ENCODE assay signal across 8 cellular contexts in the genomic region with DNA sequence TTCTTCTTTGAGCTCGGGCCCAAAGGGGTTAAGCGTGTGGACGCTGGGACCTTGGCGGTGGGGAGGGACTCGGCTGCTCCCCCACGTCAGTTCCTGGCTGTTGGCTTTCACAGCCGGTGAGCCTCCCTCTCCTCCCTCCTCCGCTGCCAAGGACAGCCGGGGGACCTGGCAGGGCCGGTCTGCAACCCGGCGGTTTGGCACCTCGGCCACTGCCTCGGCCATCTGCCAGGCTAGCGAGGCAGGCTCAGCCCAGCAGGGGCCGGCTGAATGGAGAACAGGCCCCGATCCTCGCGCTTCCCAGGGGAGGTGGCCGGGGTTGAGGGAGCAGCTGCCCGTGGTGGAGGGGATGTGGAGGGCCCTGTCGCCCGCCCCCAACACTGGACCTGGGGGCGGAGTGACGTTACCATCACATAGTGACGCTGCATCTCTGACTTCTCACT. TPM values are rescaled to one million over a fixed set of nuclear protein-coding genes. Genes with fewer than 3 reads are reported as not detected.
DNase-seq lines count a peak whose midpoint lies in the region; ATAC-seq and TF ChIP-seq lines count a peak whose summit lies in the region.

No MANE protein-coding gene starts in this region.

- CTCF ChIA-PET in activated CD8-positive, alpha-beta memory T cell treated with anti-CD3 and anti-CD28 coated beads, Interleukin-2, amount 10 ng/mL, durations not matched to agents 7 days and 5 days (lab: Charles Lee), result interaction anchor here (0.7 kb wide), 1 partner anchor 18 kb away, joined by 3 read pairs; no protein-coding TSS in a partner anchor

- H3K27me3 ChIP-seq in RWPE2 (ENCODE audit: insufficient read depth, poor library complexity, severe bottlenecking), result no peaks in the 10 kb centered on the region

- DNase-seq in DMS153 (lab: John Stamatoyannopoulos, UW) (peak; percentile 56), RWPE2 (ENCODE audit: low spot score) (no peak), cardiac septum (ENCODE audit: low spot score) (peak; percentile 90), posterior vena cava (ENCODE audit: low spot score) (peak; percentile 96)
- DNase-seq in activated CD8-positive, alpha-beta memory T cell treated with anti-CD3 and anti-CD28 coated beads, Interleukin-2, amount 10 ng/mL, durations not matched to agents 7 days and 5 days, result no peak

- no peak for TF ChIP-seq CTCF in RWPE2 (IDR thresholded peaks at IDR 0.05; ENCODE audit: poor library complexity, severe bottlenecking)

- peak overlapping the region; percentile 96 for H3K27ac ChIP-seq in RWPE2 (ENCODE audit: poor library complexity, severe bottlenecking)

- no peaks in the 10 kb centered on the region for H3K27me3 Mint-ChIP-seq in activated CD8-positive, alpha-beta memory T cell treated with anti-CD3 and anti-CD28 coated beads, Interleukin-2, amount 10 ng/mL, durations not matched to agents 7 days and 5 days

- H3K9me3 Mint-ChIP-seq in activated CD8-positive, alpha-beta memory T cell treated with anti-CD3 and anti-CD28 coated beads, Interleukin-2, amount 10 ng/mL, durations not matched to agents 7 days and 5 days (ENCODE audit: low read depth), result no peaks in the 10 kb centered on the region

- intact Hi-C loops in cardiac septum (cut with DNase I) (no loop called here), posterior vena cava (cut with DNase I) (no loop called here)

- H3K36me3 Mint-ChIP-seq in activated CD8-positive, alpha-beta memory T cell treated with anti-CD3 and anti-CD28 coated beads, Interleukin-2, amount 10 ng/mL, durations not matched to agents 7 days and 5 days, result peaks cover 39% of the 10 kb centered on the region

- ATAC-seq in RWPE2 (ENCODE audit: low read depth) (no peak), GM21717 (IDR thresholded peaks at IDR 0.05; ENCODE audit: unreplicated experiment) (no peak), GM21447 (IDR thresholded peaks at IDR 0.05; ENCODE audit: unreplicated experiment) (no peak), GM21576 (IDR thresholded peaks at IDR 0.05; ENCODE audit: unreplicated experiment) (no peak)
- no peak for ATAC-seq in activated CD8-positive, alpha-beta memory T cell treated with anti-CD3 and anti-CD28 coated beads, Interleukin-2, amount 10 ng/mL, durations not matched to agents 7 days and 5 days

- H3K4me1 Mint-ChIP-seq in activated CD8-positive, alpha-beta memory T cell treated with anti-CD3 and anti-CD28 coated beads, Interleukin-2, amount 10 ng/mL, durations not matched to agents 7 days and 5 days, result peaks cover 25% of the 10 kb centered on the region

- no peak overlapping the region for H3K4me3 ChIP-seq in RWPE2 (ENCODE audit: severe bottlenecking)

- no peak overlapping the region for H3K27ac Mint-ChIP-seq in activated CD8-positive, alpha-beta memory T cell treated with anti-CD3 and anti-CD28 coated beads, Interleukin-2, amount 10 ng/mL, durations not matched to agents 7 days and 5 days

- no peak overlapping the region for H3K4me3 Mint-ChIP-seq in activated CD8-positive, alpha-beta memory T cell treated with anti-CD3 and anti-CD28 coated beads, Interleukin-2, amount 10 ng/mL, durations not matched to agents 7 days and 5 days

- peaks cover 72% of the 10 kb centered on the region for H3K36me3 ChIP-seq in RWPE2 (ENCODE audit: low read depth)

- no peaks in the 10 kb centered on the region for H3K9me3 ChIP-seq in RWPE2 (ENCODE audit: severe bottlenecking)

- H3K4me1 ChIP-seq in RWPE2 (ENCODE audit: insufficient read depth, poor library complexity, severe bottlenecking), result peaks cover 36% of the 10 kb centered on the region

RNA-seq across cellular contexts. Expression of gene TLE5, which starts 5.0 kb away (rescaled TPM):
- total RNA-seq in cardiac septum (804 TPM), posterior vena cava (100 to 1,000 TPM; 344 to 424 TPM)
- total RNA-seq in activated CD8-positive, alpha-beta memory T cell treated with anti-CD3 and anti-CD28 coated beads, Interleukin-2, amount 10 ng/mL, durations not matched to agents 7 days and 5 days, result 100 to 1,000 TPM; 508 to 583 TPM

RNA-seq across cellular contexts. Expression of gene TLE2, which starts 28.2 kb away (rescaled TPM):
- 48.0 TPM for total RNA-seq in cardiac septum
- total RNA-seq in posterior vena cava, result 10 to 100 TPM; 39.4 to 61.4 TPM
- 1 to 10 TPM in 1 of 2 experiments, under 1 TPM in 1; 0.47 to 1.0 TPM for total RNA-seq in activated CD8-positive, alpha-beta memory T cell treated with anti-CD3 and anti-CD28 coated beads, Interleukin-2, amount 10 ng/mL, durations not matched to agents 7 days and 5 days

RNA-seq across cellular contexts. Expression of gene GNA11, which starts 36.9 kb away (rescaled TPM):
- total RNA-seq in cardiac septum, result 60.9 TPM
- total RNA-seq in posterior vena cava, result 10 to 100 TPM; 71.9 to 76.5 TPM
- 1 to 10 TPM in 1 of 2 experiments, under 1 TPM in 1; 0.50 to 1.2 TPM for total RNA-seq in activated CD8-positive, alpha-beta memory T cell treated with anti-CD3 and anti-CD28 coated beads, Interleukin-2, amount 10 ng/mL, durations not matched to agents 7 days and 5 days

Comparison
In these comparisons a context has a peak if more than half of its experiments do, and no peak if none do; other contexts are left out.
1. DNase-seq: peak in DMS153 (single experiment), cardiac septum (single experiment) and posterior vena cava (single experiment); none in RWPE2 (single experiment) and activated CD8-positive, alpha-beta memory T cell treated with anti-CD3 and anti-CD28 coated beads, Interleukin-2, amount 10 ng/mL, durations not matched to agents 7 days and 5 days (single experiment).
2. RNA of gene TLE2, which starts 28.2 kb away (total RNA-seq): 39.4 to 61.4 TPM in posterior vena cava and 48.0 TPM in cardiac septum (single experiment); 0.47 to 1.0 TPM in activated CD8-positive, alpha-beta memory T cell treated with anti-CD3 and anti-CD28 coated beads, Interleukin-2, amount 10 ng/mL, durations not matched to agents 7 days and 5 days; every median in the first group is over 10 times any median in the second.
3. RNA of gene GNA11, which starts 36.9 kb away (total RNA-seq): 71.9 to 76.5 TPM in posterior vena cava and 60.9 TPM in cardiac septum (single experiment); 0.50 to 1.2 TPM in activated CD8-positive, alpha-beta memory T cell treated with anti-CD3 and anti-CD28 coated beads, Interleukin-2, amount 10 ng/mL, durations not matched to agents 7 days and 5 days; every median in the first group is over 10 times any median in the second.